In the genomic region with DNA sequence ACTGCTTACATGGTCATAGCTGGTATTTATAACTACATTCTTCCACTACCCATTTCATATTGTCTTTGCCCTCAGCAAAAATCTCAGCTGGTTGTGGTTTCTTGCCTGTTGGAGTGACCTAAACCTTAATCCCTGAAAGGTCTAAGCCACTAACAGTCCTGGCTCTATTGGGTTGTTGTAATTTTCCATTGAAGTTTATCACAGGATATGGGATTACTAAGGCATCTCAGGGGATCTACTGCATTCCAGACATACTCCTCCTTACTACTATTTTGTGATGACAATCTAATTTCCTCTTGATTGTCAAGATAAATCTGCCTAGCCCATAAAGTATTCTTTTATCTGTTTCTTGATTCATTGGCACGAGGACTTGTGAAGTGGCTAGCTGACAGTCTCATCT, we compare ENCODE assay signal across 17 cellular contexts. TPM values are rescaled to one million over a fixed set of nuclear protein-coding genes. Genes with fewer than 3 reads are reported as not detected.
A peak's percentile ranks its signal among the peaks of the same experiment; 100 is the strongest.
DNase-seq lines count a peak whose midpoint lies in the region; ATAC-seq, FAIRE-seq and TF ChIP-seq lines count a peak whose summit lies in the region.
"Had no signal": no experiment of that assay in that cellular context is flagged by ENCODE, and none has a peak within 500 bp of the region (broad histone marks: within the 10 kb centered on the region; RNA-seq: fewer than 3 reads in every experiment).

No MANE protein-coding gene starts in this region.

- no peak for TF ChIP-seq CTCF in AG09309 (IDR thresholded peaks at IDR 0.05; ENCODE audit: control insufficient read depth, insufficient read depth, low read depth, low read length, missing control alignments)
- TF ChIP-seq CTCF in KMS-11 (conservative IDR thresholded peaks at IDR 0.05; ENCODE audit: low read depth, low read length): no peak
- TF ChIP-seq CTCF in astrocyte of the spinal cord (IDR thresholded peaks at IDR 0.05; ENCODE audit: low read depth, low read length): no peak

- no peak overlapping the region for H2AFZ ChIP-seq in KMS-11 (ENCODE audit: low read depth)
- H2AFZ ChIP-seq in mesenchymal stem cell (ENCODE audit: low read depth, low read length): no peak overlapping the region

- peak overlapping the region; percentile 24; the same call in 1 of the 2 replicates for H3K4me2 ChIP-seq in KMS-11
- H3K4me2 ChIP-seq in mesenchymal stem cell (ENCODE audit: low read length, poor library complexity, severe bottlenecking): no peak overlapping the region

- H3K4me1 Mint-ChIP-seq in activated CD4-positive, alpha-beta T cell treated with anti-CD3 and anti-CD28 coated beads, Interleukin-2, amount 10 ng/mL, durations not matched to agents 24 days and 14 days: no peaks in the 10 kb centered on the region
- H3K4me1 Mint-ChIP-seq: nephron had no signal

- H3K79me2 ChIP-seq in KMS-11 (ENCODE audit: insufficient read depth, low read depth): no peaks in the 10 kb centered on the region

- FAIRE-seq in GM19239 (lab: Jason Lieb, UNC): no peak

- H4K8ac ChIP-seq in mesenchymal stem cell (ENCODE audit: low read length): no peak overlapping the region

- no peak overlapping the region for H2BK5ac ChIP-seq in mesenchymal stem cell (ENCODE audit: low read depth, low read length, poor library complexity, severe bottlenecking)

- H3K27ac ChIP-seq in KMS-11: no peak overlapping the region
- peak overlapping the region; percentile 43 for H3K27ac ChIP-seq in mesenchymal stem cell (ENCODE audit: low read length, poor library complexity, severe bottlenecking)
- H3K27ac ChIP-seq: epithelial cell of prostate, left ventricle myocardium inferior had no signal

- H2BK15ac ChIP-seq in mesenchymal stem cell (ENCODE audit: low read depth, poor library complexity, severe bottlenecking): no peak overlapping the region

- H2BK120ac ChIP-seq in mesenchymal stem cell (ENCODE audit: low read depth, low read length): no peak overlapping the region

- H4K91ac ChIP-seq in mesenchymal stem cell (ENCODE audit: low read length): no peak overlapping the region

- no peak overlapping the region for H2BK12ac ChIP-seq in mesenchymal stem cell (ENCODE audit: low read length in 2 of 2)

- ATAC-seq in GM18909 (IDR thresholded peaks at IDR 0.05; ENCODE audit: poor library complexity, unreplicated experiment): no peak
- no peak for ATAC-seq in HG02938 (IDR thresholded peaks at IDR 0.05; ENCODE audit: unreplicated experiment)
- ATAC-seq: activated T-cell treated with anti-CD3 and anti-CD28 coated beads, Interleukin-2, amount 50 U/mL, for 4 hours; right cardiac atrium had no signal

- no peaks in the 10 kb centered on the region for H3K27me3 Mint-ChIP-seq in activated CD4-positive, alpha-beta T cell treated with anti-CD3 and anti-CD28 coated beads, Interleukin-2, amount 10 ng/mL, durations not matched to agents 24 days and 14 days

- DNase-seq in AG09309 (ENCODE audit: low read depth) (peak; percentile 74), astrocyte of the spinal cord (ENCODE audit: low read depth, low spot score) (peak; percentile 14), mesenchymal stem cell (peak; percentile 25), GM19239 (ENCODE audit: insufficient read length, low spot score) (no peak)
- DNase-seq in activated CD4-positive, alpha-beta T cell treated with anti-CD3 and anti-CD28 coated beads, Interleukin-2, amount 10 ng/mL, durations not matched to agents 24 days and 14 days: no peak
- DNase-seq: activated T-cell treated with anti-CD3 and anti-CD28 coated beads, Interleukin-2, amount 50 U/mL, for 4 hours; COR-L47; GF-D8; left ventricle myocardium inferior; NCI-H1417; right cardiac atrium; stimulated activated CD4-positive, alpha-beta T cell treated with anti-CD3 and anti-CD28 coated beads, Interleukin-4, amount 100 ng/mL, for 1 hour had no signal

- H3K36me3 Mint-ChIP-seq in activated CD4-positive, alpha-beta T cell treated with anti-CD3 and anti-CD28 coated beads, Interleukin-2, amount 10 ng/mL, durations not matched to agents 24 days and 14 days (ENCODE audit: low read depth): peaks cover 12% of the 10 kb centered on the region

- no peak overlapping the region for H3K9ac ChIP-seq in KMS-11
- peak overlapping the region; percentile 59 for H3K9ac ChIP-seq in mesenchymal stem cell (ENCODE audit: low read length)

- no CpG with 5 or more reads among the region's 1 CpG for WGBS in mesenchymal stem cell

- H3K4ac ChIP-seq in mesenchymal stem cell (ENCODE audit: low read depth in 1 of 2, low read length in 2 of 2): no peak overlapping the region

- intact Hi-C loops in activated CD4-positive, alpha-beta T cell treated with anti-CD3 and anti-CD28 coated beads, Interleukin-2, amount 10 ng/mL, durations not matched to agents 24 days and 14 days (cut with micrococcal nuclease): no loop called here

- no peaks in the 10 kb centered on the region for H4K20me1 ChIP-seq in KMS-11 (ENCODE audit: insufficient read depth)

- H3K4me3 ChIP-seq in AG09309 (ENCODE audit: control insufficient read depth, low read depth, low read length) (no peak overlapping the region), KMS-11 (IDR thresholded peaks at IDR 0.05; ENCODE audit: insufficient read depth, low read depth, low read length) (no peak overlapping the region), astrocyte of the spinal cord (ENCODE audit: low read depth, low read length) (no peak overlapping the region), mesenchymal stem cell (ENCODE audit: insufficient read depth in 1 of 2, low read depth in 1 of 2, low read length in 2 of 2) (no peak overlapping the region)
- H3K4me3 ChIP-seq: left ventricle myocardium inferior had no signal

- no peak overlapping the region for H3K4me3 Mint-ChIP-seq in activated CD4-positive, alpha-beta T cell treated with anti-CD3 and anti-CD28 coated beads, Interleukin-2, amount 10 ng/mL, durations not matched to agents 24 days and 14 days
- H3K4me3 Mint-ChIP-seq: activated T-cell treated with anti-CD3 and anti-CD28 coated beads, Interleukin-2, amount 50 U/mL, for 4 hours; nephron had no signal

- H3K18ac ChIP-seq in mesenchymal stem cell (ENCODE audit: low read depth in 1 of 2, low read length in 2 of 2): no peak overlapping the region

- H3K14ac ChIP-seq in mesenchymal stem cell (ENCODE audit: low read length in 2 of 2): no peak overlapping the region

- H3K36me3 ChIP-seq in KMS-11 (ENCODE audit: insufficient read depth) (no peaks in the 10 kb centered on the region), mesenchymal stem cell (ENCODE audit: control insufficient read depth in 1 of 2, insufficient read depth in 2 of 2, low read depth in 1 of 2, low read length in 2 of 2) (peaks cover 0 to 3% of the 10 kb centered on the region in 2 experiments)
- H3K36me3 ChIP-seq: left ventricle myocardium inferior had no signal

- H3K79me1 ChIP-seq in mesenchymal stem cell (replicated peaks; ENCODE audit: low read length, poor library complexity, severe bottlenecking): no peaks in the 10 kb centered on the region

- no peak overlapping the region for H3K23ac ChIP-seq in mesenchymal stem cell (ENCODE audit: low read length in 2 of 2)

- no peak overlapping the region for H3K27ac Mint-ChIP-seq in activated CD4-positive, alpha-beta T cell treated with anti-CD3 and anti-CD28 coated beads, Interleukin-2, amount 10 ng/mL, durations not matched to agents 24 days and 14 days
- H3K27ac Mint-ChIP-seq: nephron had no signal

- H3K4me1 ChIP-seq in KMS-11 (ENCODE audit: low read depth, poor library complexity, severe bottlenecking): peaks cover 15% of the 10 kb centered on the region
- peaks cover 3% of the 10 kb centered on the region for H3K4me1 ChIP-seq in mesenchymal stem cell (ENCODE audit: control insufficient read depth, insufficient read depth, low read depth, low read length)
- H3K4me1 ChIP-seq: left ventricle myocardium inferior had no signal

- in situ Hi-C loops in astrocyte of the spinal cord (cut with HindIII; ENCODE audit: low sequenced_read_pairs): no loop called here

- no peaks in the 10 kb centered on the region for H3K9me3 ChIP-seq in mesenchymal stem cell (ENCODE audit: control insufficient read depth, low read length)
- H3K9me3 ChIP-seq: left ventricle myocardium inferior had no signal

- H2AK5ac ChIP-seq in mesenchymal stem cell (ENCODE audit: low read length, severe bottlenecking): no peak overlapping the region

- no peaks in the 10 kb centered on the region for H3K27me3 ChIP-seq in KMS-11 (ENCODE audit: insufficient read depth, low read depth)
- H3K27me3 ChIP-seq in mesenchymal stem cell (ENCODE audit: control insufficient read depth in 1 of 2, insufficient read depth in 1 of 2, low read length in 2 of 2): no peaks in the 10 kb centered on the region

- no peaks in the 10 kb centered on the region for H3K9me3 Mint-ChIP-seq in activated CD4-positive, alpha-beta T cell treated with anti-CD3 and anti-CD28 coated beads, Interleukin-2, amount 10 ng/mL, durations not matched to agents 24 days and 14 days
- H3K9me3 Mint-ChIP-seq: activated T-cell treated with anti-CD3 and anti-CD28 coated beads, Interleukin-2, amount 50 U/mL, for 4 hours; nephron had no signal

RNA-seq across cellular contexts. Expression of a gene that starts 6.2 kb away (rescaled TPM):
- polyA plus RNA-seq in mesenchymal stem cell (2013, experiment 1 of 2): 469 TPM
- polyA plus RNA-seq in mesenchymal stem cell (2013, experiment 2 of 2): 482 TPM
- 91.2 and 93.3 TPM in 2 replicates for total RNA-seq in activated CD4-positive, alpha-beta T cell treated with anti-CD3 and anti-CD28 coated beads, Interleukin-2, amount 10 ng/mL, durations not matched to agents 24 days and 14 days

RNA-seq across cellular contexts. Expression of a gene that starts 23.9 kb away (rescaled TPM):
- 2,289 TPM for polyA plus RNA-seq in mesenchymal stem cell (2013, experiment 1 of 2)
- polyA plus RNA-seq in mesenchymal stem cell (2013, experiment 2 of 2): 2,243 TPM
- 1,411 and 1,425 TPM in 2 replicates for total RNA-seq in activated CD4-positive, alpha-beta T cell treated with anti-CD3 and anti-CD28 coated beads, Interleukin-2, amount 10 ng/mL, durations not matched to agents 24 days and 14 days

Comparison
In these comparisons a context has a peak if more than half of its experiments do, and no peak if none do; other contexts are left out.
1. DNase-seq: peak in AG09309 (single experiment), astrocyte of the spinal cord (single experiment) and mesenchymal stem cell (single experiment); none in GM19239 (single experiment) and activated CD4-positive, alpha-beta T cell treated with anti-CD3 and anti-CD28 coated beads, Interleukin-2, amount 10 ng/mL, durations not matched to agents 24 days and 14 days (single experiment).